Comparison of ENCODE assay signal across 7 cellular contexts in the genomic region with DNA sequence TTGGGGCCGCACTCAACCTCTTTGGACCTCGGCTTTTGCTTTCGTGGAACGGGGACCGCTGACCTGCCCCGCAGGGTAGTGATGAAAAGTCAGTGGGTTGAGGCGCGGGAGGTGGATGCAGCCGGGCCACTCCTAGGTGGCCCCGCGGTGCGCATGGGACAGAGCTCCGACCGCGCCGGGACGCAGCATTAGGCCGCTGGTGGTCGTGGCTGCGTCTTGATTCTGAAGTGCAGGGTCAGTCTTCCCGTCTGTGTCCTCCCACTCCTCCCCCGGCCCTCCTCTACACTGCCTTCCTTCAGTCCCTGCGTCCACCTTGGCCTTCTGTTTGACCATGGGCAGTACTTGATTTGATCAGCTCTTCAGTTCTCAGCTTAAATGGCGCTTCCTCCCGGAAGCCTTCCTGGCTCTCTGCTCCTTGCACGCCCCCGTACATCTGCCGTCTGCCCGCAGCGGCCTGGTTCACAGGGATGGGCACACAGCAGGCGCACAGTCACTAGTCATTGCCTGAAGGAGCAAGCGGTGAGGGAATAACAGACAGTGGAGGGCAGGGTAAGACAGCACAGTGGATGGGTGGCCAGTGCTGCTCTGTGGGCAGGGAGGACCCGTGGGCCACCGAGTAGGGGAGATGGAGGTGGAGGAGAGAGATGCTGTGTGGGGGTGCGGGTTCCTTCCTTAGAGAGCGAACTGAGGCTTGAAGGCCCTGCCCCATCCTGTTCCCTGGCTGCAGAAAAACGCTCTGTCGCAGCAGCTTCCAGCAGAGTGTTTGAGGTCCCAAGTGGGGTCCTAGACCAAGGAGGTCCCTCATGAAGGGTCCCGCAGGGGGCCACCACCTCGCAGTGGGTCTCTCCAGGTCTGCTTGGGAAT. TPM values are rescaled to one million over a fixed set of nuclear protein-coding genes. Genes with fewer than 3 reads are reported as not detected.
DNase-seq lines count a peak whose midpoint lies in the region; ATAC-seq and TF ChIP-seq lines count a peak whose summit lies in the region.

No MANE protein-coding gene starts in this region.

- H4K20me1 ChIP-seq in GM23338 (replicated peaks; ENCODE audit: insufficient read depth) = no peaks in the 10 kb centered on the region

- peaks cover 3% of the 10 kb centered on the region; the same call in 2 of the 3 replicates for H3K36me3 Mint-ChIP-seq in GM23338 (ENCODE audit: low read depth)

- DNase-seq in GM23338 (ENCODE audit: low spot score) (peak; percentile 64), SJCRH30 (no peak), caudate nucleus (lab: John Stamatoyannopoulos, UW) (peak in 1 of 61 donors; percentile 23), right lobe of liver (no peak), stomach (peak; percentile 26), NCI-H187 treated with DMSO at 0.1 percent for 48 hours (lab: John Stamatoyannopoulos, UW) (no peak)

- peak overlapping the region; percentile 87 for H3K4me2 ChIP-seq in GM23338

- H3K9me3 Mint-ChIP-seq in GM23338 = no peaks in the 10 kb centered on the region

- peak overlapping the region; percentile 98 for H2AFZ ChIP-seq in GM23338

- H3K79me2 ChIP-seq in GM23338 (replicated peaks; ENCODE audit: insufficient read depth) = no peaks in the 10 kb centered on the region

- no peaks in the 10 kb centered on the region for H3K4me1 ChIP-seq in GM23338 (ENCODE audit: insufficient read depth)
- peaks cover 20% of the 10 kb centered on the region for H3K4me1 ChIP-seq in SJCRH30
- H3K4me1 ChIP-seq in right lobe of liver = no peaks in the 10 kb centered on the region
- H3K4me1 ChIP-seq in stomach = peaks cover 0 to 56% (median 14%) of the 10 kb centered on the region in 4 donors

- peaks cover 15% of the 10 kb centered on the region for H3K27me3 Mint-ChIP-seq in GM23338 (ENCODE audit: insufficient read depth, low read depth, poor library complexity)

- H3K27ac ChIP-seq in GM23338 (ENCODE audit: low read depth) (no peak overlapping the region), SJCRH30 (no peak overlapping the region), caudate nucleus (ENCODE audit: low read depth, low read length) (peak overlapping the region; percentile 46), right lobe of liver (peak overlapping the region; percentile 62 to 78 (median 77)), stomach (peak overlapping the region in 4 of 5 donors; percentile 76 to 89 (median 78))

- TF ChIP-seq EP300 in stomach (IDR thresholded peaks at IDR 0.05) = no peak

- 0 out of 2 replicates have a peak, but pooled peaks cover 4% of the 10 kb centered on the region for H3F3A ChIP-seq in GM23338 (replicated peaks; ENCODE audit: low read depth)

- H3K27ac Mint-ChIP-seq in GM23338 = no peak overlapping the region

- peaks cover 4% of the 10 kb centered on the region for H3K4me1 Mint-ChIP-seq in GM23338

- no peaks in the 10 kb centered on the region for H3K9me3 ChIP-seq in SJCRH30 (replicated peaks)
- H3K9me3 ChIP-seq in right lobe of liver = no peaks in the 10 kb centered on the region
- H3K9me3 ChIP-seq in stomach = no peaks in the 10 kb centered on the region

- WGBS in right lobe of liver (ENCODE audit: insufficient coverage, low coverage, low lambda C conversion rate, missing lambda C conversion rate) = 16% methylated on average over 11 of the region's 40 CpGs
- WGBS in stomach, 5 donors = 16 to 32% (median 18%) methylated on average over 23 to 40 of the region's 40 CpGs

- no peaks in the 10 kb centered on the region for H3K27me3 ChIP-seq in GM23338 (ENCODE audit: insufficient read depth)
- no peaks in the 10 kb centered on the region for H3K27me3 ChIP-seq in SJCRH30
- no peaks in the 10 kb centered on the region for H3K27me3 ChIP-seq in right lobe of liver
- H3K27me3 ChIP-seq in stomach = peaks cover 0 to 8% (median 0%) of the 10 kb centered on the region in 3 donors

- peak overlapping the region; percentile 83 for H3K4me3 Mint-ChIP-seq in GM23338

- TF ChIP-seq CTCF in GM23338 (conservative IDR thresholded peaks at IDR 0.05; ENCODE audit: low read depth in 2 of 2) (no peak), right lobe of liver (IDR thresholded peaks at IDR 0.05) (no peak), stomach (IDR thresholded peaks at IDR 0.05) (no peak)

- H3K9me2 ChIP-seq in GM23338 (ENCODE audit: insufficient read depth) = no peaks in the 10 kb centered on the region

- peak overlapping the region; percentile 87 for H3K4me3 ChIP-seq in GM23338
- peak overlapping the region; percentile 50 for H3K4me3 ChIP-seq in SJCRH30
- peak overlapping the region; percentile 56 to 68 (median 60) for H3K4me3 ChIP-seq in right lobe of liver
- peak overlapping the region; percentile 64 to 75 (median 68) for H3K4me3 ChIP-seq in stomach

- intact Hi-C loops in right lobe of liver (cut with DNase I) = no loop called here
- intact Hi-C loops in stomach (cut with DNase I; ENCODE audit: low total_unique reads) = no loop called here

- peak; percentile 68 for ATAC-seq in GM23338
- ATAC-seq in right lobe of liver = peak; percentile 8 to 47 (median 12)
- ATAC-seq in HG02981 (IDR thresholded peaks at IDR 0.05; ENCODE audit: unreplicated experiment) = no peak

- no peak for TF ChIP-seq POLR2A in right lobe of liver (IDR thresholded peaks at IDR 0.05)
- no peak for TF ChIP-seq POLR2A in stomach (IDR thresholded peaks at IDR 0.05)

- H3K36me3 ChIP-seq in GM23338 (ENCODE audit: insufficient read depth) (no peaks in the 10 kb centered on the region), SJCRH30 (no peaks in the 10 kb centered on the region), right lobe of liver (no peaks in the 10 kb centered on the region), stomach (no peaks in the 10 kb centered on the region)

TF ChIP-seq in GM23338, 12 proteins besides CTCF, POLR2A, EP300 and RAD21 (continues in another document):
- no peak for TF ChIP-seq EZH2phosphoT487 (IDR thresholded peaks at IDR 0.05; ENCODE audit: unreplicated experiment)
- TF ChIP-seq ZNF114 (CRISPR knock-in tag; IDR thresholded peaks at IDR 0.05) = no peak
- no peak for TF ChIP-seq EZH2 (IDR thresholded peaks at IDR 0.05; ENCODE audit: low read depth, unreplicated experiment)
- no peak for TF ChIP-seq NANOG (IDR thresholded peaks at IDR 0.05; ENCODE audit: borderline replicate concordance)
- TF ChIP-seq POLR2AphosphoS5 (IDR thresholded peaks at IDR 0.05; ENCODE audit: low read depth) = no peak
- TF ChIP-seq, protein P1, sequence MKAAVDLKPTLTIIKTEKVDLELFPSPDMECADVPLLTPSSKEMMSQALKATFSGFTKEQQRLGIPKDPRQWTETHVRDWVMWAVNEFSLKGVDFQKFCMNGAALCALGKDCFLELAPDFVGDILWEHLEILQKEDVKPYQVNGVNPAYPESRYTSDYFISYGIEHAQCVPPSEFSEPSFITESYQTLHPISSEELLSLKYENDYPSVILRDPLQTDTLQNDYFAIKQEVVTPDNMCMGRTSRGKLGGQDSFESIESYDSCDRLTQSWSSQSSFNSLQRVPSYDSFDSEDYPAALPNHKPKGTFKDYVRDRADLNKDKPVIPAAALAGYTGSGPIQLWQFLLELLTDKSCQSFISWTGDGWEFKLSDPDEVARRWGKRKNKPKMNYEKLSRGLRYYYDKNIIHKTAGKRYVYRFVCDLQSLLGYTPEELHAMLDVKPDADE (IDR thresholded peaks at IDR 0.05) = no peak
- TF ChIP-seq STAT1 (IDR thresholded peaks at IDR 0.05; ENCODE audit: unreplicated experiment) = no peak
- TF ChIP-seq ZNF331 (CRISPR knock-in tag; IDR thresholded peaks at IDR 0.05; ENCODE audit: low read depth) = no peak
- no peak for TF ChIP-seq CREB1 (CRISPR knock-in tag; IDR thresholded peaks at IDR 0.05; ENCODE audit: low read depth)
- no peak for TF ChIP-seq JUNB (IDR thresholded peaks at IDR 0.05; ENCODE audit: unreplicated experiment)

RNA-seq across cellular contexts. Expression of gene THEMIS2, which starts 0.7 kb away (rescaled TPM):
- 19.3 and 32.4 TPM in 2 replicates for total RNA-seq in GM23338 (2014; rRNA removed; shearing (Covaris generic))
- 8.1 and 10.0 TPM in 2 replicates for polyA plus RNA-seq in GM23338 (2016; fragmentation: Nextera tagmentation; extraction: Ambion mirVana)
- 13.4 and 13.7 TPM in 2 replicates for total RNA-seq in SJCRH30 (2014; rRNA removed; shearing (Covaris generic))
- total RNA-seq in right lobe of liver = 10 to 100 TPM in 1 of 6 experiments, 1 to 10 TPM in 5; 3.3 to 14.3 (median 7.6) TPM
- total RNA-seq in stomach = 10 to 100 TPM in 3 of 5 donors, 1 to 10 TPM in 2; 5.3 to 44.0 (median 17.6) TPM
- polyA plus RNA-seq in stomach = 10 to 100 TPM in 2 of 3 donors, 1 to 10 TPM in 1; 9.8 to 18.2 (median 15.6) TPM

RNA-seq across cellular contexts. Expression of gene RPA2, which starts 41.3 kb away (rescaled TPM):
- 47.0 and 55.5 TPM in 2 replicates for total RNA-seq in GM23338 (2014; rRNA removed; shearing (Covaris generic))
- 58.4 and 60.8 TPM in 2 replicates for polyA plus RNA-seq in GM23338 (2016; fragmentation: Nextera tagmentation; extraction: Ambion mirVana)
- total RNA-seq in SJCRH30 (2014; rRNA removed; shearing (Covaris generic)) = 175 and 202 TPM in 2 replicates
- 10 to 100 TPM in 5 of 6 experiments, 1 to 10 TPM in 1; 10.0 to 17.6 (median 11.8) TPM for total RNA-seq in right lobe of liver
- 10 to 100 TPM in 2 of 5 donors, 1 to 10 TPM in 2, under 1 TPM in 1; 0.58 to 44.4 (median 4.0) TPM for total RNA-seq in stomach
- 10 to 100 TPM; 21.9 to 37.6 (median 29.1) TPM for polyA plus RNA-seq in stomach

RNA-seq across cellular contexts. Expression of gene PPP1R8, which starts 42.5 kb away (rescaled TPM):
- total RNA-seq in GM23338 (2014; rRNA removed; shearing (Covaris generic)) = 50.5 and 53.8 TPM in 2 replicates
- polyA plus RNA-seq in GM23338 (2016; fragmentation: Nextera tagmentation; extraction: Ambion mirVana) (13.4 and 13.6 TPM in 2 replicates), stomach (10 to 100 TPM; 20.4 to 25.1 (median 21.8) TPM)
- total RNA-seq in SJCRH30 (2014; rRNA removed; shearing (Covaris generic)) = 81.7 and 84.5 TPM in 2 replicates
- total RNA-seq in right lobe of liver (10 to 100 TPM; 12.4 to 18.6 (median 13.0) TPM), stomach (10 to 100 TPM in 3 of 5 donors, 1 to 10 TPM in 1, under 1 TPM in 1; 0.58 to 40.0 (median 22.7) TPM)

Comparison
In these comparisons a context has a peak if more than half of its experiments do, and no peak if none do; other contexts are left out.
1. DNase-seq: peak in GM23338 (single experiment) and stomach (single experiment); none in SJCRH30 (0 of 2), right lobe of liver (0 of 3) and NCI-H187 treated with DMSO at 0.1 percent for 48 hours (single experiment).
2. H3K27ac ChIP-seq: peak in caudate nucleus (single experiment), right lobe of liver (3 of 3) and stomach (4 of 5); none in GM23338 (single experiment) and SJCRH30 (single experiment).
3. Peak in every context shown above with its lines, with median percentiles within 50 percentile points of each other: H3K4me3 ChIP-seq.